ENCODE assay signal across 26 cellular contexts in genomic region chr2:116911520-116911919, GRCh38.
"Had no signal": no experiment of that assay in that cellular context is flagged by ENCODE, and none has a peak within 500 bp of the region (broad histone marks: within the 10 kb centered on the region; RNA-seq: fewer than 3 reads in every experiment).

No MANE protein-coding gene starts in this region.

- H3K27me3 ChIP-seq: colonic mucosa, esophagus squamous epithelium, gastrocnemius medialis, heart right ventricle, left lung had no signal

- DNase-seq: colonic mucosa; cortex of kidney; effector CD8-positive, alpha-beta T cell; effector memory CD8-positive, alpha-beta T cell; endodermal cell; erythroblast; esophagus squamous epithelium; foreskin fibroblast; foreskin melanocyte; gastrocnemius medialis; glutamatergic neuron; head of caudate nucleus; heart right ventricle; hippocampal formation; left cardiac atrium; left lung; left ventricle myocardium superior; lower lobe of right lung; mesenchymal stem cell; mucosa of descending colon; naive B cell had no signal

- FAIRE-seq: endometrium, islet of Langerhans, keratinocyte had no signal

- ATAC-seq: effector memory CD8-positive, alpha-beta T cell; esophagus mucosa; gastrocnemius medialis; heart right ventricle; left cardiac atrium; left lung; left ventricle myocardium superior; lower lobe of right lung; mucosa of descending colon had no signal

- H3K4me3 ChIP-seq: colonic mucosa, esophagus squamous epithelium, gastrocnemius medialis, heart right ventricle, left lung, lower lobe of right lung, mucosa of descending colon had no signal

- H3K9me3 ChIP-seq: colonic mucosa, esophagus squamous epithelium, gastrocnemius medialis, lower lobe of right lung, mucosa of descending colon had no signal

- H3K4me1 ChIP-seq: colonic mucosa, esophagus squamous epithelium, gastrocnemius medialis, heart right ventricle, left lung, lower lobe of right lung had no signal

- H3K27ac ChIP-seq: colonic mucosa, epithelial cell of prostate, esophagus squamous epithelium, gastrocnemius medialis, heart right ventricle, left lung, lower lobe of right lung had no signal

- H3K36me3 ChIP-seq: colonic mucosa, esophagus squamous epithelium, gastrocnemius medialis, heart right ventricle, left lung, lower lobe of right lung had no signal
